Comparison of ENCODE assay signal across 8 cellular contexts in the genomic region with DNA sequence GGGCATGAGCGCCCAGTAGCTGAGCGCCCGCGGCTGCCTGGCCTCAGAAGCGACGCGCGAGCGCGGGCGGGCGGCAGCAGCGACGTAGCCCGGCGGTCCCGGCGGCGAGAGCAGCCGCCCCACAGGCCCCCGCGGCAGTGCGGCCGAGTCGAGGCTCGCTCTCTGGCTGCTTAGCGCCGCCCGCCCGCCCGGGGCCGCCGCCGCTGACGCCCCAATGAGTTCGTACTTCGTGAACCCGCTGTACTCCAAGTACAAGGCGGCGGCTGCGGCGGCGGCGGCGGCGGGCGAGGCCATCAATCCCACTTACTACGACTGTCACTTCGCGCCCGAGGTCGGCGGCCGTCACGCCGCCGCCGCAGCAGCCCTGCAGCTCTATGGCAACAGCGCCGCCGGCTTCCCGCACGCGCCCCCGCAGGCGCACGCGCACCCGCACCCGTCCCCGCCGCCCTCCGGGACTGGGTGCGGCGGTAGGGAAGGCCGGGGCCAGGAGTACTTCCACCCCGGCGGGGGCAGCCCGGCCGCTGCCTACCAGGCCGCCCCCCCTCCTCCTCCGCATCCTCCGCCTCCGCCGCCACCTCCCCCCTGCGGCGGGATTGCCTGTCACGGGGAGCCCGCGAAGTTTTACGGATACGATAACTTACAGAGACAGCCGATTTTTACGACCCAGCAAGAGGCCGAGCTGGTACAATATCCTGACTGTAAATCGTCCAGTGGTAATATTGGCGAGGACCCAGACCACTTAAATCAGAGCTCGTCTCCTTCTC. TPM values are rescaled to one million over a fixed set of nuclear protein-coding genes. Genes with fewer than 3 reads are reported as not detected.
DNase-seq lines count a peak whose midpoint lies in the region; ATAC-seq and TF ChIP-seq lines count a peak whose summit lies in the region.

No MANE protein-coding gene starts in this region.

- peak overlapping the region; percentile 97 for H3K9ac ChIP-seq in GM23248
- H3K9ac ChIP-seq in MM.1S (ENCODE audit: low read length): no peak overlapping the region

- DNase-seq in GM23248 (peak; percentile 86), RPMI7951 (ENCODE audit: low read depth) (peak; percentile 83), epithelial cell of esophagus (ENCODE audit: low read depth) (peak; percentile 14), MV-4-11 (lab: John Stamatoyannopoulos, UW) (no peak), GM10248 (ENCODE audit: extremely low spot score) (no peak), MM.1S (no peak)

- H3K27me3 ChIP-seq in GM23248 (replicated peaks; ENCODE audit: insufficient read depth) (no peaks in the 10 kb centered on the region), neutrophil (peaks cover 100% of the 10 kb centered on the region), MM.1S (replicated peaks; ENCODE audit: insufficient read depth, low read length) (peaks cover 22% of the 10 kb centered on the region)

- in situ Hi-C loops in GM23248 (cut with MboI): no loop called here

- H2AFZ ChIP-seq in GM23248 (peak overlapping the region; percentile 22), MM.1S (ENCODE audit: low read length) (no peak overlapping the region)

- WGBS in GM23248 (ENCODE audit: low coverage in 1 of 2, low lambda C conversion rate in 2 of 2, missing lambda C conversion rate in 2 of 2), 2 experiments: 0 to 1% methylated on average over 8 to 72 of the region's 98 CpGs

- no peaks in the 10 kb centered on the region for H4K20me1 ChIP-seq in GM23248 (ENCODE audit: insufficient read depth)
- H4K20me1 ChIP-seq in MM.1S (ENCODE audit: insufficient read depth, low read length): no peaks in the 10 kb centered on the region

- POLR2A ChIA-PET in GM10248 (lab: Yijun Ruan, JAX): no interaction called here

- H3K4me2 ChIP-seq in GM23248 (ENCODE audit: unreplicated experiment) (peak overlapping the region; percentile 100), MM.1S (ENCODE audit: low read depth, low read length) (no peak overlapping the region)

- H3K9me3 ChIP-seq in GM23248 (ENCODE audit: low read depth) (no peaks in the 10 kb centered on the region), neutrophil (no peaks in the 10 kb centered on the region), MM.1S (replicated peaks; ENCODE audit: insufficient read depth, low read length) (no peaks in the 10 kb centered on the region)

- peaks cover 62% of the 10 kb centered on the region for H3F3A ChIP-seq in GM23248 (ENCODE audit: insufficient read depth)
- H3F3A ChIP-seq in MM.1S (ENCODE audit: insufficient read depth, low read length): no peaks in the 10 kb centered on the region

- ATAC-seq in HG03378 (IDR thresholded peaks at IDR 0.05; ENCODE audit: unreplicated experiment): no peak

- CTCF ChIA-PET in GM10248 (lab: Yijun Ruan, JAX): interaction anchor here (0.7 to 2.3 kb wide), 7 partner anchors 11 to 1018 kb away, joined by 3 to 11 read pairs (median 6); no protein-coding TSS in a partner anchor

- TF ChIP-seq CTCF in epithelial cell of esophagus (IDR thresholded peaks at IDR 0.05; ENCODE audit: insufficient read depth, low read depth, low read length, missing control alignments): no peak
- TF ChIP-seq CTCF in neutrophil (IDR thresholded peaks at IDR 0.05): no peak
- TF ChIP-seq CTCF in GM10248 (IDR thresholded peaks at IDR 0.05; ENCODE audit: control extremely low read depth, extremely low read depth, low read depth, missing control alignments): no peak
- no peak for TF ChIP-seq CTCF in MM.1S (IDR thresholded peaks at IDR 0.05; ENCODE audit: low read length)

- H3K36me3 ChIP-seq in GM23248 (ENCODE audit: low read depth): no peaks in the 10 kb centered on the region
- H3K36me3 ChIP-seq in neutrophil: no peaks in the 10 kb centered on the region
- no peaks in the 10 kb centered on the region for H3K36me3 ChIP-seq in MM.1S (replicated peaks; ENCODE audit: insufficient read depth, low read length)

- no peaks in the 10 kb centered on the region for H3K9me2 ChIP-seq in GM23248 (ENCODE audit: insufficient read depth)
- H3K9me2 ChIP-seq in MM.1S (replicated peaks; ENCODE audit: insufficient read depth, low read length): no peaks in the 10 kb centered on the region

- peak overlapping the region; percentile 90 for H3K4me3 ChIP-seq in GM23248
- no peak overlapping the region for H3K4me3 ChIP-seq in epithelial cell of esophagus (ENCODE audit: low read length)
- H3K4me3 ChIP-seq in neutrophil (ENCODE audit: low read depth in 1 of 2, low read length in 1 of 2): peak overlapping the region; percentile 13 to 16
- H3K4me3 ChIP-seq in MM.1S (ENCODE audit: low read length): no peak overlapping the region

- H3K27ac ChIP-seq in GM23248 (peak overlapping the region; percentile 97), neutrophil (no peak overlapping the region), MM.1S (ENCODE audit: low read length) (no peak overlapping the region)

- peaks cover 40% of the 10 kb centered on the region for H3K4me1 ChIP-seq in GM23248 (ENCODE audit: insufficient read depth)
- H3K4me1 ChIP-seq in neutrophil (ENCODE audit: control insufficient read depth in 1 of 2, insufficient read depth in 1 of 2, low read depth in 1 of 2, low read length in 1 of 2): peaks cover 19 to 30% of the 10 kb centered on the region in 2 experiments
- no peaks in the 10 kb centered on the region for H3K4me1 ChIP-seq in MM.1S (ENCODE audit: low read length)

- peaks cover 72% of the 10 kb centered on the region for H3K79me2 ChIP-seq in GM23248 (ENCODE audit: insufficient read depth)
- H3K79me2 ChIP-seq in MM.1S (ENCODE audit: low read length): no peaks in the 10 kb centered on the region

RNA-seq across cellular contexts. Expression of a gene that starts 0.8 kb away (rescaled TPM):
- 23.4 and 27.8 TPM in 2 replicates for total RNA-seq in GM23248 (2014; rRNA removed; shearing (Covaris generic))
- 18.0 and 19.7 TPM in 2 replicates for polyA plus RNA-seq in GM23248 (2016; fragmentation: Nextera tagmentation; extraction: Ambion mirVana)
- total RNA-seq in RPMI7951 (2014; rRNA removed; shearing (Covaris generic)): 11.7 and 16.1 TPM in 2 replicates

RNA-seq across cellular contexts. Expression of a gene that starts 7.8 kb away (rescaled TPM):
- total RNA-seq in GM23248 (2014; rRNA removed; shearing (Covaris generic)): 4.2 and 7.0 TPM in 2 replicates
- polyA plus RNA-seq in GM23248 (2016; fragmentation: Nextera tagmentation; extraction: Ambion mirVana): 5.7 and 7.2 TPM in 2 replicates
- total RNA-seq in RPMI7951 (2014; rRNA removed; shearing (Covaris generic)): 1.4 TPM in 2 replicates

RNA-seq across cellular contexts. Expression of a gene that starts 13.8 kb away (rescaled TPM):
- 17.2 and 23.5 TPM in 2 replicates for total RNA-seq in GM23248 (2014; rRNA removed; shearing (Covaris generic))
- polyA plus RNA-seq in GM23248 (2016; fragmentation: Nextera tagmentation; extraction: Ambion mirVana): 10.9 and 16.0 TPM in 2 replicates
- not detected in 2 replicates for total RNA-seq in RPMI7951 (2014; rRNA removed; shearing (Covaris generic))

RNA-seq across cellular contexts. Expression of a gene that starts 21.0 kb away (rescaled TPM):
- 2.5 and 7.8 TPM in 2 replicates for total RNA-seq in GM23248 (2014; rRNA removed; shearing (Covaris generic))
- polyA plus RNA-seq in GM23248 (2016; fragmentation: Nextera tagmentation; extraction: Ambion mirVana): 0.54 and 1.4 TPM in 2 replicates
- 7.2 and 9.6 TPM in 2 replicates for total RNA-seq in RPMI7951 (2014; rRNA removed; shearing (Covaris generic))

RNA-seq across cellular contexts. Expression of a gene that starts 23.3 kb away (rescaled TPM):
- 28.4 and 31.6 TPM in 2 replicates for total RNA-seq in GM23248 (2014; rRNA removed; shearing (Covaris generic))
- 27.7 and 30.0 TPM in 2 replicates for polyA plus RNA-seq in GM23248 (2016; fragmentation: Nextera tagmentation; extraction: Ambion mirVana)
- total RNA-seq in RPMI7951 (2014; rRNA removed; shearing (Covaris generic)): 0.10 TPM in 1 of 2 replicates, not detected in the other

Comparison
In these comparisons a context has a peak if more than half of its experiments do, and no peak if none do; other contexts are left out.
1. DNase-seq: peak in GM23248 (single experiment), RPMI7951 (single experiment) and epithelial cell of esophagus (single experiment); none in MV-4-11 (single experiment), GM10248 (single experiment) and MM.1S (single experiment).
2. H3K4me3 ChIP-seq: peak in GM23248 (single experiment) and neutrophil (2 of 2); none in epithelial cell of esophagus (single experiment) and MM.1S (single experiment).
3. RNA of a gene that starts 13.8 kb away (total RNA-seq): 17.2 to 23.5 TPM in GM23248; not detected in RPMI7951; every median in the first group is over 10 times any median in the second.